ENCODE assay signal across 1 cellular context in genomic region chr12:19969476-19969875, GRCh38.
TF ChIP-seq lines count a peak whose summit lies in the region.

No MANE protein-coding gene starts in this region.

TF ChIP-seq in SK-N-SH, 30 proteins besides CTCF, POLR2A, EP300 and RAD21 (continued from another document):
- TF ChIP-seq REST (IDR thresholded peaks at IDR 0.05; ENCODE audit: low read depth, low read length) (no peak), CHD2 (IDR thresholded peaks at IDR 0.05; ENCODE audit: low read length, partially characterized antibody) (no peak), RXRA (IDR thresholded peaks at IDR 0.05; ENCODE audit: borderline replicate concordance, low read depth) (no peak), MXI1 (IDR thresholded peaks at IDR 0.05; ENCODE audit: low read depth, low read length) (no peak), ELF1 (IDR thresholded peaks at IDR 0.05) (no peak), FOXJ3 (CRISPR knock-in tag; IDR thresholded peaks at IDR 0.05) (no peak), GABPA (IDR thresholded peaks at IDR 0.05; ENCODE audit: low read depth) (no peak), MAX (IDR thresholded peaks at IDR 0.05; ENCODE audit: low read depth) (no peak), TEAD4 (IDR thresholded peaks at IDR 0.05; ENCODE audit: borderline replicate concordance, insufficient read depth) (no peak), NFIC (IDR thresholded peaks at IDR 0.05; ENCODE audit: borderline replicate concordance) (no peak), ZBTB33 (IDR thresholded peaks at IDR 0.05; ENCODE audit: borderline replicate concordance, low read depth) (no peak), TAF1 (IDR thresholded peaks at IDR 0.05; ENCODE audit: borderline replicate concordance, low read depth, low read length) (no peak), USF2 (IDR thresholded peaks at IDR 0.05; ENCODE audit: borderline replicate concordance, low read depth, low read length) (no peak)
TF ChIP-seq in SK-N-SH: peak in this region for 0.
